ENCODE assay signal across 1 cellular context in the genomic region with DNA sequence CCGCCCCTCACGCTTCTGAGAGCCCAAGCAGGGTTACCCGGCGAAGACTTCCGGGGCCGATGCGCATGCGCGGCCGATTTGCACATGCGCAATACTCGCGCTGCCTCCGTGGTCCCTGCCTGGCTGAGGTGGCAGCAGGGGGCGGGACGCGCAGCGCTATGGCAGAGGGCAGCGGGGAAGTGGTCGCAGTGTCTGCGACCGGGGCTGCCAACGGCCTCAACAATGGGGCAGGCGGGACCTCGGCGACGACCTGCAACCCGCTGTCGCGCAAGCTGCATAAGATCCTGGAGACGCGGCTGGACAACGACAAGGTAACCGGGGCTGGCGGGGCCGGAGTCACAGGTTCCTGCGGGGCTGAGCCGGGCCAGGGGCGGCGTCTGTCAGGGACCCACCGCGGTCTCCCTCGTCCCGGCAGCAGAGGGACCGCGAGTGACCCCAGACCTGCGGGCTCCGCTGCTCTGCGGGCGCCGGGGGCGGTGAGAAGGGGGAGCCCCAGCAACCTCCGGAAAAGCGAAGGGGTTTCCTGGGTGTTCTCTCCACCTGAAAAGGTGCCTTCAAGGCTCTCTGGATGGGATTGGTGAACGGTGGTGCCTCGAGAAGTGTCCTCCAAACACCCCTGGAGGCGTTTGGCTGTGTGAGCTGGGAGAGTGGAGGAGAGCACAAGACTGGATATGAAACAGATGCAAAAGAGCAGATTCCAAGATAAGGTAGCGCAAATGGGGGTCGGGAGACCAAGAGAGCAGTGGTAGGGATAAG.
TF ChIP-seq lines count a peak whose summit lies in the region.

Gene COG6 (plus strand): TSS at position 94 of the 756 bp plus-strand sequence. CDS start 65 bp downstream, at position 159.

TF ChIP-seq in HepG2, 621 proteins besides CTCF, POLR2A, EP300 and RAD21 (continued from another document and continues in another):
- TF ChIP-seq, protein P1, sequence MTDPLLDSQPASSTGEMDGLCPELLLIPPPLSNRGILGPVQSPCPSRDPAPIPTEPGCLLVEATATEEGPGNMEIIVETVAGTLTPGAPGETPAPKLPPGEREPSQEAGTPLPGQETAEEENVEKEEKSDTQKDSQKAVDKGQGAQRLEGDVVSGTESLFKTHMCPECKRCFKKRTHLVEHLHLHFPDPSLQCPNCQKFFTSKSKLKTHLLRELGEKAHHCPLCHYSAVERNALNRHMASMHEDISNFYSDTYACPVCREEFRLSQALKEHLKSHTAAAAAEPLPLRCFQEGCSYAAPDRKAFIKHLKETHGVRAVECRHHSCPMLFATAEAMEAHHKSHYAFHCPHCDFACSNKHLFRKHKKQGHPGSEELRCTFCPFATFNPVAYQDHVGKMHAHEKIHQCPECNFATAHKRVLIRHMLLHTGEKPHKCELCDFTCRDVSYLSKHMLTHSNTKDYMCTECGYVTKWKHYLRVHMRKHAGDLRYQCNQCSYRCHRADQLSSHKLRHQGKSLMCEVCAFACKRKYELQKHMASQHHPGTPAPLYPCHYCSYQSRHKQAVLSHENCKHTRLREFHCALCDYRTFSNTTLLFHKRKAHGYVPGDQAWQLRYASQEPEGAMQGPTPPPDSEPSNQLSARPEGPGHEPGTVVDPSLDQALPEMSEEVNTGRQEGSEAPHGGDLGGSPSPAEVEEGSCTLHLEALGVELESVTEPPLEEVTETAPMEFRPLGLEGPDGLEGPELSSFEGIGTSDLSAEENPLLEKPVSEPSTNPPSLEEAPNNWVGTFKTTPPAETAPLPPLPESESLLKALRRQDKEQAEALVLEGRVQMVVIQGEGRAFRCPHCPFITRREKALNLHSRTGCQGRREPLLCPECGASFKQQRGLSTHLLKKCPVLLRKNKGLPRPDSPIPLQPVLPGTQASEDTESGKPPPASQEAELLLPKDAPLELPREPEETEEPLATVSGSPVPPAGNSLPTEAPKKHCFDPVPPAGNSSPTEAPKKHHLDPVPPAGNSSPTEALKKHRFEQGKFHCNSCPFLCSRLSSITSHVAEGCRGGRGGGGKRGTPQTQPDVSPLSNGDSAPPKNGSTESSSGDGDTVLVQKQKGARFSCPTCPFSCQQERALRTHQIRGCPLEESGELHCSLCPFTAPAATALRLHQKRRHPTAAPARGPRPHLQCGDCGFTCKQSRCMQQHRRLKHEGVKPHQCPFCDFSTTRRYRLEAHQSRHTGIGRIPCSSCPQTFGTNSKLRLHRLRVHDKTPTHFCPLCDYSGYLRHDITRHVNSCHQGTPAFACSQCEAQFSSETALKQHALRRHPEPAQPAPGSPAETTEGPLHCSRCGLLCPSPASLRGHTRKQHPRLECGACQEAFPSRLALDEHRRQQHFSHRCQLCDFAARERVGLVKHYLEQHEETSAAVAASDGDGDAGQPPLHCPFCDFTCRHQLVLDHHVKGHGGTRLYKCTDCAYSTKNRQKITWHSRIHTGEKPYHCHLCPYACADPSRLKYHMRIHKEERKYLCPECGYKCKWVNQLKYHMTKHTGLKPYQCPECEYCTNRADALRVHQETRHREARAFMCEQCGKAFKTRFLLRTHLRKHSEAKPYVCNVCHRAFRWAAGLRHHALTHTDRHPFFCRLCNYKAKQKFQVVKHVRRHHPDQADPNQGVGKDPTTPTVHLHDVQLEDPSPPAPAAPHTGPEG (CRISPR knock-in tag; IDR thresholded peaks at IDR 0.05): no peak; the same call in 1 of the 2 replicates
- TF ChIP-seq MATR3 (CRISPR knock-in tag; IDR thresholded peaks at IDR 0.05) (no peak), SPEN (CRISPR knock-in tag; IDR thresholded peaks at IDR 0.05; ENCODE audit: low read depth) (peak; percentile 66), NR3C1 (CRISPR knock-in tag; IDR thresholded peaks at IDR 0.05) (no peak), CHD2 (IDR thresholded peaks at IDR 0.05; ENCODE audit: low read depth, low read length) (no peak), SMARCC2 (IDR thresholded peaks at IDR 0.05) (no peak), GTF3A (CRISPR knock-in tag; conservative IDR thresholded peaks at IDR 0.05) (no peak), ZGPAT (CRISPR knock-in tag; IDR thresholded peaks at IDR 0.05) (peak; percentile 57; the same call in 1 of the 2 replicates), FOXO1 (CRISPR knock-in tag; IDR thresholded peaks at IDR 0.05) (no peak), ZNF138 (CRISPR knock-in tag; IDR thresholded peaks at IDR 0.05; ENCODE audit: low read depth) (no peak), ZNF773 (CRISPR knock-in tag; IDR thresholded peaks at IDR 0.05; ENCODE audit: borderline replicate concordance) (0 out of 2 replicates have a peak, but pooled peaks have one; percentile 52), POLR2AphosphoS5 (IDR thresholded peaks at IDR 0.05; ENCODE audit: low read depth, low read length) (peak; percentile 90), ZNF639 (CRISPR knock-in tag; conservative IDR thresholded peaks at IDR 0.05) (peak; percentile 66; the same call in 1 of the 2 replicates), ZBTB42 (CRISPR knock-in tag; IDR thresholded peaks at IDR 0.05) (0 out of 2 replicates have a peak, but pooled peaks have one; percentile 42), ZNF800 (CRISPR knock-in tag; IDR thresholded peaks at IDR 0.05) (0 out of 2 replicates have a peak, but pooled peaks have one; percentile 54), NR2C2 (CRISPR knock-in tag; IDR thresholded peaks at IDR 0.05; ENCODE audit: borderline replicate concordance) (peak; percentile 67), PHF8 (CRISPR knock-in tag; IDR thresholded peaks at IDR 0.05) (peak; percentile 94), ZFP91 (CRISPR knock-in tag; IDR thresholded peaks at IDR 0.05; ENCODE audit: borderline replicate concordance) (peak; percentile 74; the same call in 1 of the 2 replicates), ZNF747 (CRISPR knock-in tag; IDR thresholded peaks at IDR 0.05; ENCODE audit: borderline replicate concordance) (peak; percentile 73), GABPA (IDR thresholded peaks at IDR 0.05; ENCODE audit: low read depth, low read length) (peak; percentile 12; the same call in 1 of the 2 replicates), GABPA (CRISPR knock-in tag; IDR thresholded peaks at IDR 0.05; ENCODE audit: low read depth) (peak; percentile 78), ZNF44 (CRISPR knock-in tag; IDR thresholded peaks at IDR 0.05) (0 out of 2 replicates have a peak, but pooled peaks have one; percentile 51), KLF16 (CRISPR knock-in tag; IDR thresholded peaks at IDR 0.05) (peak in 1 of 2 experiments; percentile 27; a peak in 1 of 4 replicates), KLF12 (CRISPR knock-in tag; IDR thresholded peaks at IDR 0.05; ENCODE audit: borderline replicate concordance) (peak; percentile 39; the same call in 1 of the 2 replicates), ELF3 (CRISPR knock-in tag; IDR thresholded peaks at IDR 0.05) (peak; percentile 46; the same call in 1 of the 2 replicates), CENPX (CRISPR knock-in tag; IDR thresholded peaks at IDR 0.05) (no peak), CC2D1A (CRISPR knock-in tag; IDR thresholded peaks at IDR 0.05) (no peak), STAT5B (CRISPR knock-in tag; IDR thresholded peaks at IDR 0.05) (no peak), SOX5 (CRISPR knock-in tag; IDR thresholded peaks at IDR 0.05; ENCODE audit: borderline replicate concordance) (no peak), ZNF768 (CRISPR knock-in tag; IDR thresholded peaks at IDR 0.05) (peak; percentile 64; the same call in 1 of the 2 replicates), ISL2 (CRISPR knock-in tag; IDR thresholded peaks at IDR 0.05) (peak; percentile 44; the same call in 1 of the 2 replicates), MIER3 (CRISPR knock-in tag; IDR thresholded peaks at IDR 0.05; ENCODE audit: borderline replicate concordance) (0 out of 2 replicates have a peak, but pooled peaks have one; percentile 22), ONECUT2 (CRISPR knock-in tag; IDR thresholded peaks at IDR 0.05) (no peak), ZNF354B (CRISPR knock-in tag; IDR thresholded peaks at IDR 0.05) (0 out of 2 replicates have a peak, but pooled peaks have one; percentile 37)
- TF ChIP-seq, protein P2, sequence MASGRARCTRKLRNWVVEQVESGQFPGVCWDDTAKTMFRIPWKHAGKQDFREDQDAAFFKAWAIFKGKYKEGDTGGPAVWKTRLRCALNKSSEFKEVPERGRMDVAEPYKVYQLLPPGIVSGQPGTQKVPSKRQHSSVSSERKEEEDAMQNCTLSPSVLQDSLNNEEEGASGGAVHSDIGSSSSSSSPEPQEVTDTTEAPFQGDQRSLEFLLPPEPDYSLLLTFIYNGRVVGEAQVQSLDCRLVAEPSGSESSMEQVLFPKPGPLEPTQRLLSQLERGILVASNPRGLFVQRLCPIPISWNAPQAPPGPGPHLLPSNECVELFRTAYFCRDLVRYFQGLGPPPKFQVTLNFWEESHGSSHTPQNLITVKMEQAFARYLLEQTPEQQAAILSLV (CRISPR knock-in tag; IDR thresholded peaks at IDR 0.05; ENCODE audit: borderline replicate concordance): peak; percentile 82; the same call in 1 of the 2 replicates
- TF ChIP-seq, protein P3, sequence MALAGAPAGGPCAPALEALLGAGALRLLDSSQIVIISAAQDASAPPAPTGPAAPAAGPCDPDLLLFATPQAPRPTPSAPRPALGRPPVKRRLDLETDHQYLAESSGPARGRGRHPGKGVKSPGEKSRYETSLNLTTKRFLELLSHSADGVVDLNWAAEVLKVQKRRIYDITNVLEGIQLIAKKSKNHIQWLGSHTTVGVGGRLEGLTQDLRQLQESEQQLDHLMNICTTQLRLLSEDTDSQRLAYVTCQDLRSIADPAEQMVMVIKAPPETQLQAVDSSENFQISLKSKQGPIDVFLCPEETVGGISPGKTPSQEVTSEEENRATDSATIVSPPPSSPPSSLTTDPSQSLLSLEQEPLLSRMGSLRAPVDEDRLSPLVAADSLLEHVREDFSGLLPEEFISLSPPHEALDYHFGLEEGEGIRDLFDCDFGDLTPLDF (CRISPR knock-in tag; IDR thresholded peaks at IDR 0.05): 0 out of 2 replicates have a peak, but pooled peaks have one; percentile 28
- TF ChIP-seq, protein P4, sequence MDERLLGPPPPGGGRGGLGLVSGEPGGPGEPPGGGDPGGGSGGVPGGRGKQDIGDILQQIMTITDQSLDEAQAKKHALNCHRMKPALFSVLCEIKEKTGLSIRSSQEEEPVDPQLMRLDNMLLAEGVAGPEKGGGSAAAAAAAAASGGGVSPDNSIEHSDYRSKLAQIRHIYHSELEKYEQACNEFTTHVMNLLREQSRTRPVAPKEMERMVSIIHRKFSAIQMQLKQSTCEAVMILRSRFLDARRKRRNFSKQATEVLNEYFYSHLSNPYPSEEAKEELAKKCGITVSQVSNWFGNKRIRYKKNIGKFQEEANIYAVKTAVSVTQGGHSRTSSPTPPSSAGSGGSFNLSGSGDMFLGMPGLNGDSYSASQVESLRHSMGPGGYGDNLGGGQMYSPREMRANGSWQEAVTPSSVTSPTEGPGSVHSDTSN (CRISPR knock-in tag; IDR thresholded peaks at IDR 0.05): no peak
- TF ChIP-seq, protein P5, sequence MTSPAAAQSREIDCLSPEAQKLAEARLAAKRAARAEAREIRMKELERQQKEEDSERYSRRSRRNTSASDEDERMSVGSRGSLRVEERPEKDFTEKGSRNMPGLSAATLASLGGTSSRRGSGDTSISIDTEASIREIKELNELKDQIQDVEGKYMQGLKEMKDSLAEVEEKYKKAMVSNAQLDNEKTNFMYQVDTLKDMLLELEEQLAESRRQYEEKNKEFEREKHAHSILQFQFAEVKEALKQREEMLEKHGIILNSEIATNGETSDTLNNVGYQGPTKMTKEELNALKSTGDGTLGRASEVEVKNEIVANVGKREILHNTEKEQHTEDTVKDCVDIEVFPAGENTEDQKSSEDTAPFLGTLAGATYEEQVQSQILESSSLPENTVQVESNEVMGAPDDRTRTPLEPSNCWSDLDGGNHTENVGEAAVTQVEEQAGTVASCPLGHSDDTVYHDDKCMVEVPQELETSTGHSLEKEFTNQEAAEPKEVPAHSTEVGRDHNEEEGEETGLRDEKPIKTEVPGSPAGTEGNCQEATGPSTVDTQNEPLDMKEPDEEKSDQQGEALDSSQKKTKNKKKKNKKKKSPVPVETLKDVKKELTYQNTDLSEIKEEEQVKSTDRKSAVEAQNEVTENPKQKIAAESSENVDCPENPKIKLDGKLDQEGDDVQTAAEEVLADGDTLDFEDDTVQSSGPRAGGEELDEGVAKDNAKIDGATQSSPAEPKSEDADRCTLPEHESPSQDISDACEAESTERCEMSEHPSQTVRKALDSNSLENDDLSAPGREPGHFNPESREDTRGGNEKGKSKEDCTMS (CRISPR knock-in tag; conservative IDR thresholded peaks at IDR 0.05): no peak
